Comparison of ENCODE assay signal across 12 cellular contexts in genomic region chr10:88915781-88916180, GRCh38. TPM values are rescaled to one million over a fixed set of nuclear protein-coding genes. Genes with fewer than 3 reads are reported as not detected.
"Had no signal": no experiment of that assay in that cellular context is flagged by ENCODE, and none has a peak within 500 bp of the region (broad histone marks: within the 10 kb centered on the region; RNA-seq: fewer than 3 reads in every experiment).

No MANE protein-coding gene starts in this region.

- H2AFZ ChIP-seq: hepatocyte had no signal

- H3K27ac Mint-ChIP-seq: endodermal cell, naive B cell had no signal

- H3K79me2 ChIP-seq: hepatocyte had no signal

- H3K4me3 ChIP-seq: hepatocyte, right atrium auricular region, skin epidermis, vagina had no signal

- DNase-seq: activated CD4-positive, alpha-beta T cell treated with anti-CD3 and anti-CD28 coated beads, Interleukin-2, amount 50 U/mL, for 48 hours; activated CD8-positive, alpha-beta memory T cell treated with anti-CD3 and anti-CD28 coated beads, Interleukin-2, amount 50 U/mL, for 48 hours; activated naive CD4-positive, alpha-beta T cell treated with anti-CD3 and anti-CD28 coated beads, Interleukin-2, amount 50 U/mL, for 16 hours; endodermal cell; erythroblast; kidney glomerular epithelial cell; naive B cell had no signal

- ATAC-seq: activated CD4-positive, CD25-positive, alpha-beta regulatory T cell treated with anti-CD3 and anti-CD28 coated beads, Interleukin-2, amount 50 U/mL, for 24 hours had no signal

- H3K9me3 Mint-ChIP-seq: endodermal cell, naive B cell had no signal

- H3K27ac ChIP-seq: hepatocyte, right atrium auricular region, skin epidermis, vagina had no signal

- H3K27me3 ChIP-seq: hepatocyte, right atrium auricular region, vagina had no signal

- H3K4me2 ChIP-seq: hepatocyte had no signal

- H3K9me3 ChIP-seq: right atrium auricular region, vagina had no signal

- H3K27me3 Mint-ChIP-seq: naive B cell had no signal

- H3K4me1 Mint-ChIP-seq: naive B cell had no signal

- H3K4me3 Mint-ChIP-seq: endodermal cell, naive B cell had no signal

- H3K36me3 ChIP-seq: right atrium auricular region, vagina had no signal

- H3K4me1 ChIP-seq: vagina had no signal

RNA-seq across cellular contexts. Expression of gene ACTA2, which starts 36.8 kb away (rescaled TPM):
- total RNA-seq: endodermal cell had no signal
